In genomic region chr17:38871992-38872605, GRCh38 we compare ENCODE assay signal across 8 cellular contexts. TPM values are rescaled to one million over a fixed set of nuclear protein-coding genes. Genes with fewer than 3 reads are reported as not detected.
DNase-seq lines count a peak whose midpoint lies in the region; ATAC-seq and TF ChIP-seq lines count a peak whose summit lies in the region.

No MANE protein-coding gene starts in this region.

- peaks cover 15% of the 10 kb centered on the region for H3K36me3 ChIP-seq in DND-41 (ENCODE audit: insufficient read depth, low read length)
- peaks cover 4% of the 10 kb centered on the region; the same call in 1 of the 2 replicates for H3K36me3 ChIP-seq in PC-9 (ENCODE audit: low read depth)
- H3K36me3 ChIP-seq in parathyroid adenoma (ENCODE audit: control insufficient read depth, insufficient read depth, low read length), result no peaks in the 10 kb centered on the region

- H4K20me1 ChIP-seq in DND-41 (ENCODE audit: insufficient read depth, low read length) (peaks cover 49% of the 10 kb centered on the region), PC-9 (ENCODE audit: insufficient read depth) (peaks cover 48% of the 10 kb centered on the region)

- H3K9me2 ChIP-seq in PC-9 (ENCODE audit: insufficient read depth), result no peaks in the 10 kb centered on the region

- peaks cover 68% of the 10 kb centered on the region for H3K79me2 ChIP-seq in DND-41 (ENCODE audit: insufficient read depth, low read length)
- peaks cover 71% of the 10 kb centered on the region for H3K79me2 ChIP-seq in PC-9 (ENCODE audit: low read depth)
- H3K79me2 ChIP-seq in parathyroid adenoma, result peaks cover 16% of the 10 kb centered on the region

- TF ChIP-seq CTCF in DND-41 (IDR thresholded peaks at IDR 0.05; ENCODE audit: borderline replicate concordance, extremely low read depth, low read length, poor library complexity, severe bottlenecking) (no peak), PC-9 (conservative IDR thresholded peaks at IDR 0.05) (no peak), parathyroid adenoma (IDR thresholded peaks at IDR 0.05) (no peak)

- H3K9ac ChIP-seq in DND-41 (ENCODE audit: low read depth, low read length) (peak overlapping the region; percentile 75; the same call in 1 of the 2 replicates), parathyroid adenoma (no peak overlapping the region)

- no peak for ATAC-seq in DND-41 (ENCODE audit: insufficient read depth, low read depth)
- no peak for ATAC-seq in left lobe of liver
- no peak for ATAC-seq in HG02870 (IDR thresholded peaks at IDR 0.05; ENCODE audit: unreplicated experiment)
- no peak for ATAC-seq in GM21447 (IDR thresholded peaks at IDR 0.05; ENCODE audit: unreplicated experiment)

- H2AFZ ChIP-seq in DND-41 (ENCODE audit: low read depth, low read length) (no peak overlapping the region), PC-9 (no peak overlapping the region), parathyroid adenoma (no peak overlapping the region)

- H3K27me3 ChIP-seq in DND-41 (ENCODE audit: insufficient read depth, low read length, poor library complexity) (no peaks in the 10 kb centered on the region), PC-9 (ENCODE audit: insufficient read depth, low read depth) (no peaks in the 10 kb centered on the region), parathyroid adenoma (ENCODE audit: control insufficient read depth, insufficient read depth, low read length) (no peaks in the 10 kb centered on the region)

- peak overlapping the region; percentile 83 for H3K4me2 ChIP-seq in DND-41 (ENCODE audit: insufficient read depth, low read length)
- H3K4me2 ChIP-seq in PC-9, result peak overlapping the region; percentile 79
- H3K4me2 ChIP-seq in parathyroid adenoma (ENCODE audit: low read length), result peak overlapping the region; percentile 86

- intact Hi-C loops in PC-9 (cut with micrococcal nuclease; ENCODE audit: unreplicated experiment), result loop anchor here (1.0 to 5.0 kb wide), 4 partner anchors 29 to 195 kb away; no protein-coding TSS in a partner anchor

- H3K4me1 ChIP-seq in DND-41 (ENCODE audit: insufficient read depth, low read length) (peaks cover 64% of the 10 kb centered on the region), PC-9 (replicated peaks; ENCODE audit: insufficient read depth) (peaks cover 64% of the 10 kb centered on the region), parathyroid adenoma (peaks cover 17% of the 10 kb centered on the region)

- H3K9me3 ChIP-seq in DND-41 (ENCODE audit: insufficient read depth, low read length, severe bottlenecking) (no peaks in the 10 kb centered on the region), PC-9 (ENCODE audit: insufficient read depth, low read depth) (no peaks in the 10 kb centered on the region), parathyroid adenoma (ENCODE audit: control insufficient read depth, low read length) (no peaks in the 10 kb centered on the region)

- DNase-seq in DND-41 (no peak), PC-9 (no peak), epidermal melanocyte (ENCODE audit: insufficient read length, low spot score) (peak; percentile 4), SIG-M5 treated with dmso at 0.1 percent for 504 hours (lab: John Stamatoyannopoulos, UW; ENCODE audit: unreplicated experiment) (no peak), left lobe of liver (ENCODE audit: low spot score) (no peak)

- H3F3A ChIP-seq in PC-9 (ENCODE audit: insufficient read depth, low read depth), result peaks cover 62% of the 10 kb centered on the region

- H3K4me3 ChIP-seq in DND-41 (ENCODE audit: low read depth in 1 of 2, low read length in 2 of 2) (peak overlapping the region in 1 of 2 experiments; percentile 74; a peak in 2 of 4 replicates), PC-9 (peak overlapping the region; percentile 97), parathyroid adenoma (ENCODE audit: low read depth, low read length) (peak overlapping the region; percentile 9)

- peak overlapping the region; percentile 90 for H3K27ac ChIP-seq in DND-41 (ENCODE audit: low read length)
- H3K27ac ChIP-seq in PC-9, result peak overlapping the region; percentile 30
- peak overlapping the region; percentile 56 for H3K27ac ChIP-seq in parathyroid adenoma

- CTCF ChIA-PET in PC-9 (lab: Charles Lee), result interaction anchor here (1.0 kb wide), 1 partner anchor 18 kb away, joined by 3 read pairs; the partner anchor contains the start of gene RPL23

- POLR2A ChIA-PET in PC-9 (lab: Charles Lee; ENCODE audit: unreplicated experiment), result interaction anchor here (0.6 kb wide), 4 partner anchors 29 to 711 kb away, joined by 3 to 4 read pairs (median 3); no protein-coding TSS in a partner anchor

- BruUV-seq in PC-9 (replicated peaks; lab: Mats Ljungman, UMichigan), result no TSS peak

RNA-seq across cellular contexts. Expression of gene LASP1, which starts 2.2 kb away (rescaled TPM):
- 220 and 309 TPM in 2 replicates for total RNA-seq in PC-9 (2021)
- 58.5 TPM for total RNA-seq in left lobe of liver

RNA-seq across cellular contexts. Expression of gene RPL23, which starts 18.6 kb away (rescaled TPM):
- total RNA-seq in PC-9 (2021), result 1,146 and 1,262 TPM in 2 replicates
- 371 TPM for total RNA-seq in left lobe of liver

RNA-seq across cellular contexts. Expression of gene CWC25, which starts 47.0 kb away (rescaled TPM):
- total RNA-seq in PC-9 (2021), result 13.7 and 13.9 TPM in 2 replicates
- total RNA-seq in left lobe of liver, result 11.2 TPM

Comparison
In these comparisons a context has a peak if more than half of its experiments do, and no peak if none do; other contexts are left out.
1. H3K27ac ChIP-seq: peak in every context shown above with its lines; median percentile 90 in DND-41; 56 in parathyroid adenoma; 30 in PC-9.